ENCODE assay signal across 22 cellular contexts in genomic region chrX:68988865-68989264, GRCh38.
"Had no signal": no experiment of that assay in that cellular context is flagged by ENCODE, and none has a peak within 500 bp of the region (broad histone marks: within the 10 kb centered on the region; RNA-seq: fewer than 3 reads in every experiment).

No MANE protein-coding gene starts in this region.

- H3K4me3 ChIP-seq: esophagus squamous epithelium, left ventricle myocardium inferior, lower lobe of right lung, neural progenitor cell, pancreas, stomach, thoracic aorta had no signal

- H3K4me1 Mint-ChIP-seq: natural killer cell had no signal

- H3K9me3 ChIP-seq: esophagus squamous epithelium, left ventricle myocardium inferior, lower lobe of right lung, pancreas, stomach, thoracic aorta had no signal

- H3K4me1 ChIP-seq: foreskin keratinocyte had no signal

- H3K36me3 Mint-ChIP-seq: natural killer cell, neural progenitor cell, type B pancreatic cell had no signal

- H2AFZ ChIP-seq: neural progenitor cell had no signal

- H3K27ac Mint-ChIP-seq: dendritic cell treated with granulocyte-macrophage colony-stimulating factor and Interleukin-4, amounts not matched to agents 40 ng/mL and 50 ng/mL, for 4 days; effector memory CD8-positive, alpha-beta T cell; natural killer cell; progenitor cell of endocrine pancreas; type B pancreatic cell had no signal

- H3K27me3 Mint-ChIP-seq: dendritic cell treated with granulocyte-macrophage colony-stimulating factor and Interleukin-4, amounts not matched to agents 40 ng/mL and 50 ng/mL, for 4 days; effector memory CD8-positive, alpha-beta T cell; type B pancreatic cell had no signal

- H3K4me2 ChIP-seq: neural progenitor cell had no signal

- H3K9ac ChIP-seq: neural progenitor cell had no signal

- DNase-seq: effector memory CD8-positive, alpha-beta T cell; esophagus squamous epithelium; foreskin keratinocyte; kidney; left cardiac atrium; left ventricle myocardium inferior; lower lobe of right lung; natural killer cell; nucleus accumbens; right cardiac atrium; small intestine; stimulated activated CD4-positive, alpha-beta T cell treated with anti-CD3 and anti-CD28 coated beads, Interleukin-12 subunit alpha, Interleukin-12 subunit beta, amount 100 ng/mL, for 4 hours; stimulated activated naive CD4-positive, alpha-beta T cell; stomach; substantia nigra had no signal

- H3K36me3 ChIP-seq: esophagus squamous epithelium, left ventricle myocardium inferior, lower lobe of right lung, neural progenitor cell, pancreas, stomach, thoracic aorta had no signal

- H3K9me3 Mint-ChIP-seq: dendritic cell treated with granulocyte-macrophage colony-stimulating factor and Interleukin-4, amounts not matched to agents 40 ng/mL and 50 ng/mL, for 4 days; effector memory CD8-positive, alpha-beta T cell; natural killer cell; type B pancreatic cell had no signal

- H3K27ac ChIP-seq: epithelial cell of prostate, foreskin keratinocyte, lower lobe of right lung, neural progenitor cell, pancreas had no signal

- ATAC-seq: effector memory CD8-positive, alpha-beta T cell; foreskin keratinocyte; natural killer cell had no signal

- H3K4me3 Mint-ChIP-seq: dendritic cell treated with granulocyte-macrophage colony-stimulating factor and Interleukin-4, amounts not matched to agents 40 ng/mL and 50 ng/mL, for 4 days; effector memory CD8-positive, alpha-beta T cell; natural killer cell; neural progenitor cell; type B pancreatic cell had no signal

- H3K27me3 ChIP-seq: esophagus squamous epithelium, foreskin keratinocyte, neural progenitor cell had no signal
